8 cellular contexts compared by ENCODE assay signal in genomic region chr14:68843471-68844209, GRCh38. TPM values are rescaled to one million over a fixed set of nuclear protein-coding genes. Genes with fewer than 3 reads are reported as not detected.
DNase-seq lines count a peak whose midpoint lies in the region; ATAC-seq and TF ChIP-seq lines count a peak whose summit lies in the region.

No MANE protein-coding gene starts in this region.

- H3K9me3 ChIP-seq in left ventricle myocardium inferior (replicated peaks) = no peaks in the 10 kb centered on the region
- H3K9me3 ChIP-seq in psoas muscle = no peaks in the 10 kb centered on the region
- no peaks in the 10 kb centered on the region for H3K9me3 ChIP-seq in upper lobe of left lung

- no peak for TF ChIP-seq POLR2A in upper lobe of left lung (IDR thresholded peaks at IDR 0.05)

- TF ChIP-seq CTCF in GM12801 (IDR thresholded peaks at IDR 0.05; ENCODE audit: extremely low read depth, insufficient read length) (peak; percentile 42), left ventricle myocardium inferior (IDR thresholded peaks at IDR 0.05; ENCODE audit: borderline replicate concordance) (peak; percentile 97), psoas muscle (IDR thresholded peaks at IDR 0.05) (peak; percentile 92), upper lobe of left lung (IDR thresholded peaks at IDR 0.05) (peak; percentile 67 to 84 (median 76))

- intact Hi-C loops in left ventricle myocardium inferior (cut with micrococcal nuclease) = no loop called here
- intact Hi-C loops in psoas muscle (cut with DNase I) = loop anchor here in 1 of 2 donors (5.0 kb wide), 2 partner anchors 901 to 1006 kb away; no protein-coding TSS in a partner anchor

- TF ChIP-seq EP300 in upper lobe of left lung (IDR thresholded peaks at IDR 0.05) = no peak

- H3K27me3 ChIP-seq in left ventricle myocardium inferior (ENCODE audit: low read depth) (peaks cover 8% of the 10 kb centered on the region), psoas muscle (ENCODE audit: insufficient read depth in 3 of 3, low read length in 2 of 3) (no peaks in the 10 kb centered on the region), upper lobe of left lung (no peaks in the 10 kb centered on the region)

- peak; percentile 87 to 97 (median 92) for ATAC-seq in psoas muscle
- ATAC-seq in upper lobe of left lung (ENCODE audit: low FRiP score in 2 of 2) = peak; percentile 84 to 96
- no peak for ATAC-seq in GM18858 (IDR thresholded peaks at IDR 0.05; ENCODE audit: unreplicated experiment)

- H3K4me3 ChIP-seq in left ventricle myocardium inferior (peak overlapping the region; percentile 58), psoas muscle (peak overlapping the region; percentile 60), upper lobe of left lung (peak overlapping the region in 2 of 4 donors; percentile 27 to 32)

- WGBS in psoas muscle, 3 donors = 15 to 18% (median 18%) methylated on average over 19 of the region's 19 CpGs
- WGBS in upper lobe of left lung, 2 donors = 26 to 27% methylated on average over 18 to 19 of the region's 19 CpGs

- H3K4me1 ChIP-seq in left ventricle myocardium inferior = peaks cover 5% of the 10 kb centered on the region
- peaks cover 4% of the 10 kb centered on the region for H3K4me1 ChIP-seq in psoas muscle
- H3K4me1 ChIP-seq in upper lobe of left lung = peaks cover 3 to 8% (median 8%) of the 10 kb centered on the region in 4 donors

- H3K36me3 ChIP-seq in left ventricle myocardium inferior (no peaks in the 10 kb centered on the region), psoas muscle (ENCODE audit: insufficient read depth in 1 of 2, low read depth in 1 of 2) (no peaks in the 10 kb centered on the region), upper lobe of left lung (no peaks in the 10 kb centered on the region)

- DNase-seq in MV-4-11 (lab: John Stamatoyannopoulos, UW) (peak; percentile 49), T follicular helper cell (ENCODE audit: low read depth) (peak; percentile 52), left ventricle myocardium inferior (peak; percentile 82), psoas muscle (peak; percentile 76 to 88), upper lobe of left lung (peak; percentile 82 to 93)
- DNase-seq in activated naive CD8-positive, alpha-beta T cell treated with anti-CD3 and anti-CD28 coated beads, Interleukin-2, amount 50 U/mL, for 16 hours (ENCODE audit: low read depth, low spot score) = peak; percentile 44

- H3K27ac ChIP-seq in left ventricle myocardium inferior (replicated peaks) = no peak overlapping the region
- peak overlapping the region; percentile 16 for H3K27ac ChIP-seq in psoas muscle
- H3K27ac ChIP-seq in upper lobe of left lung = no peak overlapping the region

RNA-seq across cellular contexts. Expression of gene ZFP36L1, which starts 50.8 kb away (rescaled TPM):
- total RNA-seq in left ventricle myocardium inferior = 48.0 TPM
- total RNA-seq in psoas muscle = 100 to 1,000 TPM in 3 of 4 donors, 10 to 100 TPM in 1; 59.4 to 225 (median 160) TPM
- 100 to 1,000 TPM in 1 of 3 donors, 10 to 100 TPM in 2; 45.4 to 144 (median 46.8) TPM for polyA plus RNA-seq in psoas muscle
- 100 to 1,000 TPM; 268 to 511 (median 385) TPM for total RNA-seq in upper lobe of left lung

Comparison
In these comparisons a context has a peak if more than half of its experiments do, and no peak if none do; other contexts are left out.
1. CTCF ChIP-seq: peak in every context shown above with its lines; median percentile 97 in left ventricle myocardium inferior; 92 in psoas muscle; 76 in upper lobe of left lung; 42 in GM12801.